In the genomic region with DNA sequence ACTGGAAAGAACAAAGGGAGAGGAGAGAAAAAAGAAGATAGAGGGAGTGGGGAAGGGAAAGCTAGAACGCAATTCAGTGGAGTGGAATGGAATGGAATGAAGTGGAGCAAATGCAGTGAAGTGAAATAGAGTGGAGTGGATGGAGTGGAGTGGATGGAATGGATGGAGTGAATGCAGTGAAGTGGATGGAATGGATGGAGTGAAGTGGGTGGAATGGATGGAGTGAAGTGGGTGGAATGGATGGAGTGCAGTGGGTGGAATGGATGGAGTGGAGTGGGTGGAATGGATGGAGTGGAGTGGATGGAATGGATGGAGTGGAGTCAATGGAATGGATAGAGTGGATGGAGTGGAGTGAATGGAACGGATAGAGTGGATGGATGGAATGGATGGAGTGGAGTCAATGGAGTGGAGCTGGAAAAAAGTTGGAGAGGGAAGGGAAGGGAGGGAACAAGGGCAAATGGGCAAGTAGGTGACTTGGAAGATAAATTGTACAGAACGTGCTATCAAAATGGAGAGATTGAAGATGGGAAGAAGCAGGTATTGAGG, we compare ENCODE assay signal across 30 cellular contexts. TPM values are rescaled to one million over a fixed set of nuclear protein-coding genes. Genes with fewer than 3 reads are reported as not detected.
"Had no signal": no experiment of that assay in that cellular context is flagged by ENCODE, and none has a peak within 500 bp of the region (broad histone marks: within the 10 kb centered on the region; RNA-seq: fewer than 3 reads in every experiment).

No MANE protein-coding gene starts in this region.

- FAIRE-seq: bronchial epithelial cell had no signal

- H3K4me2 ChIP-seq: neural progenitor cell had no signal

- H3K4me3 Mint-ChIP-seq: activated naive CD8-positive, alpha-beta T cell treated with anti-CD3 and anti-CD28 coated beads, Interleukin-2, amount 10 ng/mL, durations not matched to agents 7 days and 5 days; activated T-cell treated with anti-CD3 and anti-CD28 coated beads, Interleukin-2, amount 50 U/mL, for 4 hours; endodermal cell; mesothelial cell of epicardium; naive thymus-derived CD8-positive, alpha-beta T cell; neural progenitor cell; stimulated activated naive CD8-positive, alpha-beta T cell treated with anti-CD3 and anti-CD28 coated beads, Interleukin-15, Interleukin-2, amounts not matched to agents 100 ng/mL and 50 ng/mL, for 24 hours had no signal

- H3K27me3 ChIP-seq: thyroid gland had no signal

- H3K9me3 ChIP-seq: thyroid gland had no signal

- H3K36me3 Mint-ChIP-seq: activated naive CD8-positive, alpha-beta T cell treated with anti-CD3 and anti-CD28 coated beads, Interleukin-2, amount 10 ng/mL, durations not matched to agents 7 days and 5 days; mesothelial cell of epicardium; neural progenitor cell had no signal

- H3K4me1 ChIP-seq: gastrocnemius medialis, left ventricle myocardium inferior, thyroid gland had no signal

- H3K9ac ChIP-seq: neural progenitor cell had no signal

- H3K36me3 ChIP-seq: esophagus squamous epithelium, gastrocnemius medialis, left ventricle myocardium inferior, neural progenitor cell, spleen, thyroid gland had no signal

- H2AFZ ChIP-seq: neural progenitor cell had no signal

- H3K27ac ChIP-seq: coronary artery, esophagus squamous epithelium, gastrocnemius medialis, left ventricle myocardium inferior, neural progenitor cell, spleen, thyroid gland had no signal

- ATAC-seq: activated T-cell treated with anti-CD3 and anti-CD28 coated beads, Interleukin-2, amount 50 U/mL, for 4 hours; gastrocnemius medialis; naive thymus-derived CD8-positive, alpha-beta T cell had no signal

- DNase-seq: activated CD4-positive, alpha-beta T cell treated with anti-CD3 and anti-CD28 coated beads for 4 hours; activated CD4-positive, alpha-beta T cell treated with anti-CD3 and anti-CD28 coated beads, Interleukin-2, amount 50 U/mL, for 48 hours; activated CD4-positive, CD25-positive, alpha-beta regulatory T cell; activated CD8-positive, alpha-beta memory T cell treated with anti-CD3 and anti-CD28 coated beads, Interleukin-2, amount 50 U/mL, for 48 hours; activated naive CD4-positive, alpha-beta T cell treated with Interleukin-2 at 50 U/mL for 16 hours; activated naive CD8-positive, alpha-beta T cell treated with anti-CD3 and anti-CD28 coated beads, Interleukin-2, amount 10 ng/mL, durations not matched to agents 7 days and 5 days; activated T-cell treated with anti-CD3 and anti-CD28 coated beads, Interleukin-2, amount 50 U/mL, for 4 hours; endodermal cell; esophagus squamous epithelium; gastrocnemius medialis; hippocampal formation; left ventricle myocardium inferior; naive thymus-derived CD8-positive, alpha-beta T cell; retina; spleen; stimulated activated CD4-positive, alpha-beta T cell treated with anti-CD3 and anti-CD28 coated beads, Interleukin-4, amount 100 ng/mL, for 1 hour; substantia nigra; T-helper 1 cell; T1000; thyroid gland had no signal

- H3K27ac Mint-ChIP-seq: activated naive CD8-positive, alpha-beta T cell treated with anti-CD3 and anti-CD28 coated beads, Interleukin-2, amount 10 ng/mL, durations not matched to agents 7 days and 5 days; endodermal cell; mesothelial cell of epicardium; naive thymus-derived CD8-positive, alpha-beta T cell; neural progenitor cell; progenitor cell of endocrine pancreas; stimulated activated naive CD8-positive, alpha-beta T cell treated with anti-CD3 and anti-CD28 coated beads, Interleukin-15, Interleukin-2, amounts not matched to agents 100 ng/mL and 50 ng/mL, for 24 hours had no signal

- H3K4me3 ChIP-seq: coronary artery, esophagus squamous epithelium, gastrocnemius medialis, left ventricle myocardium inferior, neural progenitor cell, spleen, thyroid gland had no signal

RNA-seq across cellular contexts. Expression of gene KRTAP5-6, which starts 39.5 kb away (rescaled TPM):
- total RNA-seq: activated CD8-positive, alpha-beta memory T cell treated with anti-CD3 and anti-CD28 coated beads for 36 hours; activated naive CD8-positive, alpha-beta T cell treated with anti-CD3 and anti-CD28 coated beads, Interleukin-2, amount 10 ng/mL, durations not matched to agents 7 days and 5 days; activated T-cell treated with anti-CD3 and anti-CD28 coated beads, Interleukin-2, amount 50 U/mL, for 4 hours; bronchial epithelial cell; endodermal cell; esophagus squamous epithelium; gastrocnemius medialis; left ventricle myocardium inferior; lung microvascular endothelial cell; mesothelial cell of epicardium; naive thymus-derived CD8-positive, alpha-beta T cell; osteoblast; progenitor cell of endocrine pancreas; spleen; thyroid gland; ureter had no signal
- polyA plus RNA-seq: naive thymus-derived CD8-positive, alpha-beta T cell; spleen had no signal
